8 cellular contexts compared by ENCODE assay signal in genomic region chr6:146673069-146673468, GRCh38.
"Had no signal": no experiment of that assay in that cellular context is flagged by ENCODE, and none has a peak within 500 bp of the region (broad histone marks: within the 10 kb centered on the region; RNA-seq: fewer than 3 reads in every experiment).

No MANE protein-coding gene starts in this region.

- H3K4me3 ChIP-seq: GM12878 had no signal

- DNase-seq: GDM1, GF-D8 had no signal

- ATAC-seq: GM12878 had no signal

- FAIRE-seq: G401.6, GM12878, GM12891, GM12892, GM18507, GM19239 had no signal
